Comparison of ENCODE assay signal across 23 cellular contexts in genomic region chr11:41978951-41979350, GRCh38.
DNase-seq lines count a peak whose midpoint lies in the region; ATAC-seq, FAIRE-seq and TF ChIP-seq lines count a peak whose summit lies in the region.
"Had no signal": no experiment of that assay in that cellular context is flagged by ENCODE, and none has a peak within 500 bp of the region (broad histone marks: within the 10 kb centered on the region; RNA-seq: fewer than 3 reads in every experiment).

No MANE protein-coding gene starts in this region.

- no peak for FAIRE-seq in bronchial epithelial cell (lab: Jason Lieb, UNC)
- FAIRE-seq in keratinocyte (lab: Jason Lieb, UNC) = peak; percentile 23
- FAIRE-seq: GM12892, GM18507, HepG2 had no signal

- no peak overlapping the region for H3K27ac ChIP-seq in keratinocyte (ENCODE audit: control insufficient read depth, insufficient read depth, low read length)
- H3K27ac ChIP-seq: 22Rv1 had no signal

- no peak overlapping the region for H2AFZ ChIP-seq in keratinocyte (ENCODE audit: control insufficient read depth, low read length)

- no peak overlapping the region for H3K9ac ChIP-seq in keratinocyte (ENCODE audit: control insufficient read depth, extremely low read depth, insufficient read depth, low read length)
- H3K9ac ChIP-seq: SK-N-SH had no signal

- H3K9me1 ChIP-seq in keratinocyte (ENCODE audit: control insufficient read depth, extremely low read depth, insufficient read depth, low read length) = no peaks in the 10 kb centered on the region

- dilution Hi-C loops in keratinocyte (cut with MboI; ENCODE audit: extremely low pct_ligation_motif_present, low sequenced_read_pairs) = no loop called here

- H3K4me1 Mint-ChIP-seq in type B pancreatic cell (ENCODE audit: unreplicated experiment) = no peaks in the 10 kb centered on the region
- H3K4me1 Mint-ChIP-seq: CD14-positive monocyte had no signal

- H3K4me3 ChIP-seq in bronchial epithelial cell (ENCODE audit: low read depth, low read length) = no peak overlapping the region
- H3K4me3 ChIP-seq in keratinocyte (ENCODE audit: control insufficient read depth in 2 of 3, extremely low read depth in 1 of 3, insufficient read depth in 2 of 3, low read depth in 1 of 3, low read length in 3 of 3) = no peak overlapping the region

- no peaks in the 10 kb centered on the region for H3K27me3 Mint-ChIP-seq in type B pancreatic cell

- no peak overlapping the region for H3K4me3 Mint-ChIP-seq in type B pancreatic cell
- H3K4me3 Mint-ChIP-seq: CD14-positive monocyte had no signal

- H3K27ac Mint-ChIP-seq in type B pancreatic cell = peak overlapping the region; percentile 7
- H3K27ac Mint-ChIP-seq: CD14-positive monocyte had no signal

- H3K36me3 ChIP-seq in bronchial epithelial cell (ENCODE audit: control insufficient read depth, insufficient read depth, low read length) (no peaks in the 10 kb centered on the region), keratinocyte (ENCODE audit: control insufficient read depth in 2 of 2, extremely low read depth in 1 of 2, insufficient read depth in 2 of 2, low read length in 2 of 2) (no peaks in the 10 kb centered on the region)

- H3K79me2 ChIP-seq in keratinocyte (ENCODE audit: control insufficient read depth, insufficient read depth, low read length) = no peaks in the 10 kb centered on the region

- H3K27me3 ChIP-seq in bronchial epithelial cell (ENCODE audit: control insufficient read depth, insufficient read depth, low read length) (no peaks in the 10 kb centered on the region), keratinocyte (ENCODE audit: control insufficient read depth, extremely low read depth, insufficient read depth, low read length) (no peaks in the 10 kb centered on the region)

- H3K4me1 ChIP-seq in keratinocyte (ENCODE audit: control insufficient read depth, extremely low read depth, insufficient read depth, low read length) = no peaks in the 10 kb centered on the region

- ATAC-seq in GM21529 (IDR thresholded peaks at IDR 0.05; ENCODE audit: unreplicated experiment) (no peak), GM19397 (IDR thresholded peaks at IDR 0.05; ENCODE audit: unreplicated experiment) (no peak)
- ATAC-seq: HepG2 had no signal

- H3K9me3 Mint-ChIP-seq in type B pancreatic cell = peaks cover 5% of the 10 kb centered on the region

- no peaks in the 10 kb centered on the region for H4K20me1 ChIP-seq in keratinocyte (ENCODE audit: control insufficient read depth, extremely low read depth, insufficient read depth, low read length)

- H3K36me3 Mint-ChIP-seq in type B pancreatic cell = no peaks in the 10 kb centered on the region
- H3K36me3 Mint-ChIP-seq: CD14-positive monocyte had no signal

- no peak overlapping the region for H3K4me2 ChIP-seq in keratinocyte (ENCODE audit: control insufficient read depth, extremely low read depth, insufficient read depth, low read depth, low read length)
- H3K4me2 ChIP-seq: SK-N-SH had no signal

- DNase-seq in DMS53 (lab: John Stamatoyannopoulos, UW) = peak; percentile 48
- no peak for DNase-seq in DMS53 treated with DMSO at 0.1 percent for 48 hours (lab: John Stamatoyannopoulos, UW; ENCODE audit: unreplicated experiment)
- DNase-seq in bronchial epithelial cell (ENCODE audit: low read depth) = peak; percentile 69
- no peak for DNase-seq in keratinocyte (ENCODE audit: low read depth, low spot score)
- no peak for DNase-seq in type B pancreatic cell (ENCODE audit: extremely low spot score, unreplicated experiment)
- DNase-seq in COLO829 (ENCODE audit: low spot score) = no peak
- DNase-seq: COR-L47, DMS153, KBM-7, NCI-H1436, NCI-H1930, NCI-H2171, NCI-H446 treated with DMSO at 0.1 percent for 48 hours, NCI-H748 treated with DMSO at 0.1 percent for 48 hours, SHP77 treated with DMSO at 0.1 percent for 48 hours, SK-N-SH had no signal

- H3K9me3 ChIP-seq in keratinocyte (ENCODE audit: control insufficient read depth, low read depth, low read length) = peaks cover 3% of the 10 kb centered on the region

- no peak for TF ChIP-seq CTCF in bronchial epithelial cell (IDR thresholded peaks at IDR 0.05; ENCODE audit: insufficient read depth, low read length, severe bottlenecking)
- no peak for TF ChIP-seq CTCF in keratinocyte (optimal IDR thresholded peaks at IDR 0.05 in 1 of 3, IDR thresholded peaks at IDR 0.05 in 1 of 3, conservative IDR thresholded peaks at IDR 0.05 in 1 of 3; ENCODE audit: extremely low read depth in 1 of 3, insufficient read depth in 2 of 3, low read length in 3 of 3)
- no peak for TF ChIP-seq CTCF in type B pancreatic cell (conservative IDR thresholded peaks at IDR 0.05)

Comparison
In these comparisons a context has a peak if more than half of its experiments do, and no peak if none do; other contexts are left out.
1. DNase-seq: peak in DMS53 (single experiment) and bronchial epithelial cell (single experiment); none in DMS53 treated with DMSO at 0.1 percent for 48 hours (single experiment), keratinocyte (single experiment), type B pancreatic cell (single experiment) and COLO829 (single experiment).